ENCODE assay signal across 23 cellular contexts in the genomic region with DNA sequence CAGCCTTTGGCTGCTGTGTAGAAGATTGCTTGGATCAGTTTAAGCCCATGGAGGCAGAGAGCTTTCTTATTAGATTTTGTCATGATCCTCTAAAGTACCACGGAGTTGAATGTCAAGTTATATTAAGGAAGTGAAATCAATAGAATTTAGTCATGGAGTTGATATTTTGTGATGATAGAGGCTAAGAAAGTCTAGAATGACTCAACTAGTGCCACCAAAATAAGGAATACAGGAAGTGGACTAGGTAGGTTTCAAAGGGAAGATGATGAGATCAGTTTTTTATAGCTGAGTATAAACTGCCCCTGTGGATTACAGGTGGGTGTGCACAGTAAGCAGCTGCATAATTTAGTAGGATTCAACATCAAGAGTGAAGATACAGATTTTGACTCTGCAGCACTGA. TPM values are rescaled to one million over a fixed set of nuclear protein-coding genes. Genes with fewer than 3 reads are reported as not detected.
DNase-seq lines count a peak whose midpoint lies in the region; ATAC-seq and TF ChIP-seq lines count a peak whose summit lies in the region.
"Had no signal": no experiment of that assay in that cellular context is flagged by ENCODE, and none has a peak within 500 bp of the region (broad histone marks: within the 10 kb centered on the region; RNA-seq: fewer than 3 reads in every experiment).

No MANE protein-coding gene starts in this region.

- peak; percentile 70 for ATAC-seq in GM19395 (IDR thresholded peaks at IDR 0.05; ENCODE audit: unreplicated experiment)
- peak; percentile 83 for ATAC-seq in HG03103 (IDR thresholded peaks at IDR 0.05; ENCODE audit: low read depth, unreplicated experiment)
- ATAC-seq in PC-3, result peak; percentile 38
- ATAC-seq: natural killer cell treated with Interleukin-12 subunit alpha and Interleukin-12 subunit beta and Interleukin-15 and Interleukin-18, amount 100 ng/mL, for 72 hours had no signal

- TF ChIP-seq CTCF in GM13976 (IDR thresholded peaks at IDR 0.05; ENCODE audit: borderline replicate concordance, control extremely low read depth, extremely low read depth, insufficient read depth, missing control alignments) (no peak), PC-3 (conservative IDR thresholded peaks at IDR 0.05; ENCODE audit: low read depth, low read length) (no peak), CD14-positive monocyte (IDR thresholded peaks at IDR 0.05) (no peak), vagina (IDR thresholded peaks at IDR 0.05) (no peak)

- no peak overlapping the region for H3K27ac ChIP-seq in PC-3 (ENCODE audit: low read length)
- H3K27ac ChIP-seq in vagina, result no peak overlapping the region
- H3K27ac ChIP-seq: HL-60, parathyroid adenoma, suprapubic skin, WERI-Rb-1 had no signal

- H3K27ac Mint-ChIP-seq in CD14-positive monocyte, result no peak overlapping the region
- H3K27ac Mint-ChIP-seq: activated CD4-positive, alpha-beta memory T cell treated with anti-CD3 and anti-CD28 coated beads for 36 hours; activated naive CD4-positive, alpha-beta T cell treated with anti-CD3 and anti-CD28 coated beads for 36 hours; memory B cell; natural killer cell treated with Interleukin-12 subunit alpha and Interleukin-12 subunit beta and Interleukin-15 and Interleukin-18, amount 100 ng/mL, for 72 hours had no signal

- H3K4me1 ChIP-seq in PC-3 (ENCODE audit: insufficient read depth, low read length) (no peaks in the 10 kb centered on the region), vagina (no peaks in the 10 kb centered on the region)
- H3K4me1 ChIP-seq: parathyroid adenoma, suprapubic skin had no signal

- no peak for TF ChIP-seq POLR2A in vagina (IDR thresholded peaks at IDR 0.05)

- no peaks in the 10 kb centered on the region for H3K9me2 ChIP-seq in PC-3 (replicated peaks; ENCODE audit: low read length)

- H3F3A ChIP-seq in PC-3 (ENCODE audit: low read length, unreplicated experiment), result no peaks in the 10 kb centered on the region

- DNase-seq in GM13976 (ENCODE audit: low spot score) (peak; percentile 48), PC-3 (no peak), CD14-positive monocyte (ENCODE audit: low spot score) (no peak), amniotic stem cell (lab: John Stamatoyannopoulos, UW) (no peak), SK-N-DZ (ENCODE audit: low spot score) (no peak), vagina (ENCODE audit: extremely low spot score in 2 of 2) (no peak)
- DNase-seq: activated CD4-positive, alpha-beta memory T cell treated with anti-CD3 and anti-CD28 coated beads for 36 hours; activated naive CD4-positive, alpha-beta T cell treated with anti-CD3 and anti-CD28 coated beads for 36 hours; foreskin fibroblast; hypothalamus; IMR-90; kidney; NCI-H187 treated with DMSO at 0.1 percent for 48 hours; NCI-H446 treated with DMSO at 0.1 percent for 48 hours; T-helper 1 cell; WERI-Rb-1 had no signal

- CTCF ChIA-PET in PC-3 (lab: Charles Lee), result no interaction called here

- no peaks in the 10 kb centered on the region for H3K36me3 Mint-ChIP-seq in CD14-positive monocyte
- H3K36me3 Mint-ChIP-seq: activated CD4-positive, alpha-beta memory T cell treated with anti-CD3 and anti-CD28 coated beads for 36 hours; memory B cell; natural killer cell treated with Interleukin-12 subunit alpha and Interleukin-12 subunit beta and Interleukin-15 and Interleukin-18, amount 100 ng/mL, for 72 hours had no signal

- no peak overlapping the region for H2AFZ ChIP-seq in PC-3 (ENCODE audit: low read length)
- H2AFZ ChIP-seq: parathyroid adenoma had no signal

- H3K4me1 Mint-ChIP-seq in CD14-positive monocyte, result peaks cover 4% of the 10 kb centered on the region
- H3K4me1 Mint-ChIP-seq: memory B cell had no signal

- in situ Hi-C loops in GM13976 (cut with MboI; ENCODE audit: low sequenced_read_pairs, unreplicated experiment), result no loop called here

- no peak overlapping the region for H3K9ac ChIP-seq in PC-3 (ENCODE audit: low read length)
- H3K9ac ChIP-seq: parathyroid adenoma had no signal

- intact Hi-C loops in PC-3 (cut with micrococcal nuclease) (no loop called here), CD14-positive monocyte (cut with micrococcal nuclease) (no loop called here), vagina (cut with DNase I) (no loop called here)

- H3K4me2 ChIP-seq in PC-3 (ENCODE audit: low read length), result no peak overlapping the region

- H3K36me3 ChIP-seq in PC-3 (ENCODE audit: low read depth, low read length) (no peaks in the 10 kb centered on the region), vagina (no peaks in the 10 kb centered on the region)
- H3K36me3 ChIP-seq: suprapubic skin, WERI-Rb-1 had no signal

- no peaks in the 10 kb centered on the region for H3K27me3 ChIP-seq in PC-3 (ENCODE audit: low read length)
- no peaks in the 10 kb centered on the region for H3K27me3 ChIP-seq in vagina
- H3K27me3 ChIP-seq: suprapubic skin had no signal

- H3K27me3 Mint-ChIP-seq in CD14-positive monocyte (ENCODE audit: low read depth in 3 of 3), result peaks cover 0 to 1% (median 0%) of the 10 kb centered on the region in 3 donors
- H3K27me3 Mint-ChIP-seq: activated CD4-positive, alpha-beta memory T cell treated with anti-CD3 and anti-CD28 coated beads for 36 hours; memory B cell; natural killer cell treated with Interleukin-12 subunit alpha and Interleukin-12 subunit beta and Interleukin-15 and Interleukin-18, amount 100 ng/mL, for 72 hours had no signal

- peaks cover 0 to 7% (median 0%) of the 10 kb centered on the region in 7 donors for H3K9me3 Mint-ChIP-seq in CD14-positive monocyte
- H3K9me3 Mint-ChIP-seq: activated CD4-positive, alpha-beta memory T cell treated with anti-CD3 and anti-CD28 coated beads for 36 hours; activated naive CD4-positive, alpha-beta T cell treated with anti-CD3 and anti-CD28 coated beads for 36 hours; memory B cell; natural killer cell treated with Interleukin-12 subunit alpha and Interleukin-12 subunit beta and Interleukin-15 and Interleukin-18, amount 100 ng/mL, for 72 hours had no signal

- no peak overlapping the region for H3K4me3 Mint-ChIP-seq in CD14-positive monocyte
- H3K4me3 Mint-ChIP-seq: activated CD4-positive, alpha-beta memory T cell treated with anti-CD3 and anti-CD28 coated beads for 36 hours; activated naive CD4-positive, alpha-beta T cell treated with anti-CD3 and anti-CD28 coated beads for 36 hours; memory B cell; natural killer cell treated with Interleukin-12 subunit alpha and Interleukin-12 subunit beta and Interleukin-15 and Interleukin-18, amount 100 ng/mL, for 72 hours had no signal

- H3K79me2 ChIP-seq in PC-3 (ENCODE audit: low read length), result no peaks in the 10 kb centered on the region
- H3K79me2 ChIP-seq: parathyroid adenoma had no signal

- H3K9me3 ChIP-seq in PC-3 (ENCODE audit: low read length) (no peaks in the 10 kb centered on the region), vagina (no peaks in the 10 kb centered on the region)
- H3K9me3 ChIP-seq: suprapubic skin had no signal

- no TSS peak for BruUV-seq in PC-3 (replicated peaks; lab: Mats Ljungman, UMichigan)

- H3K4me3 ChIP-seq in PC-3 (ENCODE audit: low read length) (no peak overlapping the region), vagina (no peak overlapping the region)
- H3K4me3 ChIP-seq: suprapubic skin had no signal

- POLR2A ChIA-PET in PC-3 (lab: Charles Lee; ENCODE audit: unreplicated experiment), result no interaction called here

- H4K20me1 ChIP-seq in PC-3 (ENCODE audit: low read length), result no peaks in the 10 kb centered on the region

RNA-seq across cellular contexts. Expression of gene FBXO36, which starts 25.2 kb away (rescaled TPM):
- 3.6 and 4.3 TPM in 2 replicates for total RNA-seq in PC-3 (2014; rRNA removed)
- under 1 TPM; 0.52 to 0.90 TPM for polyA plus RNA-seq in CD14-positive monocyte
- polyA plus RNA-seq in SK-N-DZ (2014; cell fraction: cytosol; rRNA removed), result 2.5 and 4.5 TPM in 2 replicates
- polyA plus RNA-seq in SK-N-DZ (2014; cell fraction: nucleus; rRNA removed), result 2.5 and 3.4 TPM in 2 replicates
- 1.7 TPM for total RNA-seq in vagina

RNA-seq across cellular contexts. Expression of gene TRIP12, which starts 25.7 kb away (rescaled TPM):
- total RNA-seq in PC-3 (2014; rRNA removed), result 113 and 147 TPM in 2 replicates
- 10 to 100 TPM; 22.2 to 44.0 TPM for polyA plus RNA-seq in CD14-positive monocyte
- polyA plus RNA-seq in SK-N-DZ (2014; cell fraction: cytosol; rRNA removed), result 30.1 and 34.2 TPM in 2 replicates
- polyA plus RNA-seq in SK-N-DZ (2014; cell fraction: nucleus; rRNA removed), result 49.9 and 57.4 TPM in 2 replicates
- 162 TPM for total RNA-seq in vagina
